In the genomic region with DNA sequence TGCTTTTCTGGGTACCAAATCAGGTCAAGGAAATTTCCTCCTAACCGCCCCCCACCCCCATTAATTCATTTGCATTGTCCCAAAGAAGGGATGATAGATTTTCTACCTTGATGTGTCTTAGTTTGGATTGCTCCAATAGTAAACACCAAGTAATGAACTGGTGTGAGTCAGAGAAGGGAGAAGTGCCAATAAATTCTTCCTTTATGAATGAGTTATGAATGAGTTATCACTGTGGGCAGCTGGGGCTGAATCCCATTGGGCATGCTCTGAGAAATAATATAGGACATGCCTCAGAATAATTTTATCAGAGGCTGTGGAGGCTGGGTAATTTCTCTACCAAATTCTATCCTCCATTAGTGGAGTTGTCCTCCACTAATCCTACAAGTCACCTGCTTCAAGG, we compare ENCODE assay signal across 17 cellular contexts.
DNase-seq lines count a peak whose midpoint lies in the region; ATAC-seq and TF ChIP-seq lines count a peak whose summit lies in the region.
"Had no signal": no experiment of that assay in that cellular context is flagged by ENCODE, and none has a peak within 500 bp of the region (broad histone marks: within the 10 kb centered on the region; RNA-seq: fewer than 3 reads in every experiment).

No MANE protein-coding gene starts in this region.

- POLR2A ChIA-PET in IMR-90 (lab: Charles Lee; ENCODE audit: unreplicated experiment), result no interaction called here

- no peaks in the 10 kb centered on the region for H4K20me1 ChIP-seq in IMR-90 (ENCODE audit: insufficient read depth, low read length)

- H3K9me3 ChIP-seq in IMR-90 (ENCODE audit: control insufficient read depth, insufficient read depth, low read length), result no peaks in the 10 kb centered on the region
- H3K9me3 ChIP-seq in upper lobe of right lung, result no peaks in the 10 kb centered on the region
- H3K9me3 ChIP-seq: esophagus squamous epithelium, neutrophil had no signal

- no peak overlapping the region for H2BK20ac ChIP-seq in IMR-90 (ENCODE audit: low read depth, low read length)

- H4K8ac ChIP-seq in IMR-90 (ENCODE audit: low read depth in 2 of 2, low read length in 2 of 2), result no peak overlapping the region

- no peak overlapping the region for H3K9ac ChIP-seq in IMR-90 (ENCODE audit: low read depth, low read length)
- H3K9ac ChIP-seq: KMS-11 had no signal

- H3K9me1 ChIP-seq in IMR-90 (ENCODE audit: insufficient read depth, low read length), result no peaks in the 10 kb centered on the region

- H3K27me3 Mint-ChIP-seq in osteocyte (ENCODE audit: unreplicated experiment), result no peaks in the 10 kb centered on the region
- no peaks in the 10 kb centered on the region for H3K27me3 Mint-ChIP-seq in activated naive CD8-positive, alpha-beta T cell treated with anti-CD3 and anti-CD28 coated beads for 36 hours
- H3K27me3 Mint-ChIP-seq: activated naive CD4-positive, alpha-beta T cell treated with anti-CD3 and anti-CD28 coated beads, Interleukin-2, amount 50 U/mL, for 24 hours; stimulated activated memory B cell treated with anti-CD40 and anti-IgM and Interleukin-4, amounts not matched to agents 10 μg/mL and 1 μg/mL and 100 μg/mL, for 72 hours had no signal

- TF ChIP-seq POLR2A in IMR-90 (IDR thresholded peaks at IDR 0.05; ENCODE audit: low read depth, low read length), result no peak

- no TSS peak for BruUV-seq in IMR-90 (replicated peaks; lab: Mats Ljungman, UMichigan)

- no peak overlapping the region for H2BK120ac ChIP-seq in IMR-90 (ENCODE audit: low read depth, low read length)

- H3K4me2 ChIP-seq in IMR-90 (ENCODE audit: low read depth, low read length), result no peak overlapping the region
- H3K4me2 ChIP-seq: KMS-11 had no signal

- H3K9me3 Mint-ChIP-seq in osteocyte (ENCODE audit: unreplicated experiment), result no peaks in the 10 kb centered on the region
- H3K9me3 Mint-ChIP-seq in activated naive CD8-positive, alpha-beta T cell treated with anti-CD3 and anti-CD28 coated beads for 36 hours, result peaks cover 3% of the 10 kb centered on the region

- peaks cover 2% of the 10 kb centered on the region; the same call in 1 of the 2 replicates for H3K4me1 ChIP-seq in IMR-90 (ENCODE audit: control insufficient read depth, insufficient read depth, low read length)
- H3K4me1 ChIP-seq in foreskin keratinocyte, result peaks cover 27% of the 10 kb centered on the region
- no peaks in the 10 kb centered on the region for H3K4me1 ChIP-seq in upper lobe of right lung

- no peaks in the 10 kb centered on the region for H3K79me1 ChIP-seq in IMR-90 (ENCODE audit: low read depth in 1 of 2, low read length in 2 of 2)

- no peak overlapping the region; the same call in 1 of the 2 replicates for H3K14ac ChIP-seq in IMR-90 (replicated peaks; ENCODE audit: low read depth, low read length)

- H2AK9ac ChIP-seq in IMR-90 (replicated peaks; ENCODE audit: low read depth, low read length, poor library complexity), result no peak overlapping the region

- TF ChIP-seq RAD21 in IMR-90 (IDR thresholded peaks at IDR 0.05; ENCODE audit: low read length), result no peak

- H3K4me3 ChIP-seq in AG09309 (ENCODE audit: control insufficient read depth, low read depth, low read length) (no peak overlapping the region), IMR-90 (ENCODE audit: insufficient read depth, low read depth, low read length) (no peak overlapping the region), brain microvascular endothelial cell (ENCODE audit: low read depth, low read length) (no peak overlapping the region), upper lobe of right lung (no peak overlapping the region)
- H3K4me3 ChIP-seq: esophagus squamous epithelium had no signal

- no peak overlapping the region for H3K27ac ChIP-seq in IMR-90 (ENCODE audit: insufficient read depth, low read length)
- H3K27ac ChIP-seq in brain microvascular endothelial cell, result no peak overlapping the region
- H3K27ac ChIP-seq in foreskin keratinocyte, result no peak overlapping the region
- no peak overlapping the region for H3K27ac ChIP-seq in upper lobe of right lung
- H3K27ac ChIP-seq: esophagus squamous epithelium, KMS-11, neutrophil had no signal

- H2BK5ac ChIP-seq in IMR-90 (ENCODE audit: low read depth, low read length, poor library complexity, severe bottlenecking), result no peak overlapping the region

- H2AFZ ChIP-seq in IMR-90 (replicated peaks; ENCODE audit: low read length, poor library complexity), result no peak overlapping the region

- no peak overlapping the region for H3K18ac ChIP-seq in IMR-90 (ENCODE audit: low read depth, low read length)

- in situ Hi-C loops in IMR-90 (cut with MboI; ENCODE audit: low sequenced_read_pairs), result no loop called here
- in situ Hi-C loops in brain microvascular endothelial cell (cut with HindIII; ENCODE audit: low pct_ligation_motif_present, low sequenced_read_pairs), result no loop called here

- TF ChIP-seq CTCF in AG09309 (IDR thresholded peaks at IDR 0.05; ENCODE audit: control insufficient read depth, insufficient read depth, low read depth, low read length, missing control alignments), result no peak
- TF ChIP-seq CTCF in IMR-90 (conservative IDR thresholded peaks at IDR 0.05; ENCODE audit: low read depth, low read length), result no peak
- TF ChIP-seq CTCF in brain microvascular endothelial cell (IDR thresholded peaks at IDR 0.05; ENCODE audit: low read depth, low read length, missing control alignments), result no peak
- no peak for TF ChIP-seq CTCF in foreskin keratinocyte (conservative IDR thresholded peaks at IDR 0.05)
- no peak for TF ChIP-seq CTCF in osteocyte (IDR thresholded peaks at IDR 0.05)
- no peak for TF ChIP-seq CTCF in upper lobe of right lung (IDR thresholded peaks at IDR 0.05)

- no peak overlapping the region for H2AK5ac ChIP-seq in IMR-90 (ENCODE audit: low read depth, low read length)

- no peak overlapping the region for H3K56ac ChIP-seq in IMR-90 (ENCODE audit: extremely low read depth, insufficient read depth, low read length)

- no peaks in the 10 kb centered on the region for H3K36me3 Mint-ChIP-seq in osteocyte (ENCODE audit: unreplicated experiment)
- no peaks in the 10 kb centered on the region for H3K36me3 Mint-ChIP-seq in activated naive CD8-positive, alpha-beta T cell treated with anti-CD3 and anti-CD28 coated beads for 36 hours
- H3K36me3 Mint-ChIP-seq: activated naive CD4-positive, alpha-beta T cell treated with anti-CD3 and anti-CD28 coated beads, Interleukin-2, amount 50 U/mL, for 24 hours; stimulated activated memory B cell treated with anti-CD40 and anti-IgM and Interleukin-4, amounts not matched to agents 10 μg/mL and 1 μg/mL and 100 μg/mL, for 72 hours had no signal

- DNase-seq in AG09309 (ENCODE audit: low read depth) (peak; percentile 32), IMR-90 (peak; percentile 65), brain microvascular endothelial cell (peak; percentile 80), foreskin keratinocyte (peak; percentile 74 to 86), osteocyte (ENCODE audit: extremely low spot score, unreplicated experiment) (no peak), NCI-H748 (lab: John Stamatoyannopoulos, UW; ENCODE audit: unreplicated experiment) (no peak), upper lobe of right lung (no peak)
- DNase-seq in activated naive CD8-positive, alpha-beta T cell treated with anti-CD3 and anti-CD28 coated beads for 36 hours, result no peak
- DNase-seq: COR-L47, esophagus squamous epithelium, NCI-H1436 treated with DMSO at 0.1 percent for 48 hours, NCI-H526, RPMI8226 had no signal

- H3K4ac ChIP-seq in IMR-90 (ENCODE audit: low read depth, low read length), result no peak overlapping the region

- H3K4me3 Mint-ChIP-seq in osteocyte (ENCODE audit: unreplicated experiment), result no peak overlapping the region
- no peak overlapping the region for H3K4me3 Mint-ChIP-seq in activated naive CD8-positive, alpha-beta T cell treated with anti-CD3 and anti-CD28 coated beads for 36 hours
- H3K4me3 Mint-ChIP-seq: activated naive CD4-positive, alpha-beta T cell treated with anti-CD3 and anti-CD28 coated beads, Interleukin-2, amount 50 U/mL, for 24 hours; stimulated activated memory B cell treated with anti-CD40 and anti-IgM and Interleukin-4, amounts not matched to agents 10 μg/mL and 1 μg/mL and 100 μg/mL, for 72 hours had no signal

- peaks cover 9% of the 10 kb centered on the region for H3K4me1 Mint-ChIP-seq in osteocyte (ENCODE audit: unreplicated experiment)
- no peaks in the 10 kb centered on the region for H3K4me1 Mint-ChIP-seq in activated naive CD8-positive, alpha-beta T cell treated with anti-CD3 and anti-CD28 coated beads for 36 hours
- H3K4me1 Mint-ChIP-seq: activated naive CD4-positive, alpha-beta T cell treated with anti-CD3 and anti-CD28 coated beads, Interleukin-2, amount 50 U/mL, for 24 hours; stimulated activated memory B cell treated with anti-CD40 and anti-IgM and Interleukin-4, amounts not matched to agents 10 μg/mL and 1 μg/mL and 100 μg/mL, for 72 hours had no signal

- H3K36me3 ChIP-seq in IMR-90 (ENCODE audit: control insufficient read depth, insufficient read depth, low read length), result no peaks in the 10 kb centered on the region
- H3K36me3 ChIP-seq in brain microvascular endothelial cell (replicated peaks), result no peaks in the 10 kb centered on the region
- no peaks in the 10 kb centered on the region for H3K36me3 ChIP-seq in upper lobe of right lung
- H3K36me3 ChIP-seq: esophagus squamous epithelium, neutrophil had no signal

- intact Hi-C loops in IMR-90 (cut with micrococcal nuclease), result no loop called here
- intact Hi-C loops in upper lobe of right lung (cut with DNase I), result no loop called here

- no CpG with 5 or more reads among the region's 1 CpG for WGBS in IMR-90 (ENCODE audit: extremely low coverage in 2 of 2, insufficient read length in 1 of 2), 2 experiments

- dilution Hi-C loops in IMR-90 (cut with HindIII; ENCODE audit: low sequenced_read_pairs, unreplicated experiment), result no loop called here

- no peaks in the 10 kb centered on the region for H3K27me3 ChIP-seq in IMR-90 (ENCODE audit: control insufficient read depth, insufficient read depth, low read length)
- no peaks in the 10 kb centered on the region for H3K27me3 ChIP-seq in brain microvascular endothelial cell (replicated peaks)
- no peaks in the 10 kb centered on the region for H3K27me3 ChIP-seq in foreskin keratinocyte
- H3K27me3 ChIP-seq in upper lobe of right lung, result no peaks in the 10 kb centered on the region
- H3K27me3 ChIP-seq: esophagus squamous epithelium, neutrophil had no signal

- CTCF ChIA-PET in IMR-90 (lab: Yijun Ruan, JAX), result no interaction called here

- no peak overlapping the region for H4K5ac ChIP-seq in IMR-90 (ENCODE audit: low read depth, low read length)

- H3K27ac Mint-ChIP-seq in osteocyte (ENCODE audit: unreplicated experiment), result no peak overlapping the region
- no peak overlapping the region for H3K27ac Mint-ChIP-seq in activated naive CD8-positive, alpha-beta T cell treated with anti-CD3 and anti-CD28 coated beads for 36 hours
- H3K27ac Mint-ChIP-seq: activated naive CD4-positive, alpha-beta T cell treated with anti-CD3 and anti-CD28 coated beads, Interleukin-2, amount 50 U/mL, for 24 hours; stimulated activated memory B cell treated with anti-CD40 and anti-IgM and Interleukin-4, amounts not matched to agents 10 μg/mL and 1 μg/mL and 100 μg/mL, for 72 hours had no signal

- H2BK15ac ChIP-seq in IMR-90 (ENCODE audit: low read depth, low read length), result no peak overlapping the region

- H3K23ac ChIP-seq in IMR-90 (ENCODE audit: low read depth, low read length), result no peak overlapping the region

- ATAC-seq in IMR-90 (ENCODE audit: low read depth) (peak; percentile 49), foreskin keratinocyte (peak; percentile 96), upper lobe of right lung (no peak)
- ATAC-seq: stimulated activated memory B cell treated with anti-CD40 and anti-IgM and Interleukin-4, amounts not matched to agents 10 μg/mL and 1 μg/mL and 100 μg/mL, for 72 hours had no signal

- H4K91ac ChIP-seq in IMR-90 (ENCODE audit: insufficient read depth, low read depth, low read length), result no peak overlapping the region

Comparison
In these comparisons a context has a peak if more than half of its experiments do, and no peak if none do; other contexts are left out.
1. DNase-seq: peak in AG09309 (single experiment), IMR-90 (single experiment), brain microvascular endothelial cell (single experiment) and foreskin keratinocyte (2 of 2); none in osteocyte (single experiment), activated naive CD8-positive, alpha-beta T cell treated with anti-CD3 and anti-CD28 coated beads for 36 hours (single experiment), NCI-H748 (single experiment) and upper lobe of right lung (single experiment).